Comparison of ENCODE assay signal across 20 cellular contexts in the genomic region with DNA sequence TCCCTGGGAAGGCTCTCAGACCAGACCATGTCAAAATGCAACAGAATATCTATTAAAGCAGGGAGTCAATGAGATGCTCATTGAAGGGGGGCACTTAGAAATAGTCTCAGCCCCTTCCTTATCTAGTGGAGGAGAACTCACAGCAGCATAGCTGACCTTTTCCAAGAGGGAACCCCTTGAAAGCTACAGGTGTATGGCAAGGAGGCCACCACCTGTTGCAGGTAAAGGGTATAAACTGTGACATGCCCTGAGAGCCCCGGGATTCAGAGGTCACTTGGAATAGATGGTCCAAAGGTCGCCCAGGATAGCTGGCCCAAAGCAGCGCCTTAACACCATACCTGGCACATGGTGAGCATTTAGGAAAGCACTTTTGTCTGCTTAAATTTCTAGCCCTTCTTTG.
"Had no signal": no experiment of that assay in that cellular context is flagged by ENCODE, and none has a peak within 500 bp of the region (broad histone marks: within the 10 kb centered on the region; RNA-seq: fewer than 3 reads in every experiment).

No MANE protein-coding gene starts in this region.

- DNase-seq: Karpas-422, MM.1S, MV-4-11, NCI-H1105, NCI-H1417 treated with DMSO at 0.1 percent for 48 hours, NCI-H1436 treated with DMSO at 0.1 percent for 48 hours, NCI-H187 treated with DMSO at 0.1 percent for 48 hours, NCI-H2029, NCI-H2227 treated with DMSO at 0.1 percent for 48 hours, NCI-H510A, NCI-H526, NCI-H774, PC-9, SIG-M5 had no signal

- H3K27ac ChIP-seq: KMS-11, PC-9, RWPE1, SJCRH30, SK-N-MC had no signal

- H3K4me1 ChIP-seq: SJCRH30 had no signal

- H3K4me3 ChIP-seq: K562, PC-9, SJCRH30, SK-N-MC had no signal

- FAIRE-seq: K562, RCC 7860 had no signal

- H3K36me3 ChIP-seq: SJCRH30 had no signal
